Comparison of ENCODE assay signal across 1 cellular context in the genomic region with DNA sequence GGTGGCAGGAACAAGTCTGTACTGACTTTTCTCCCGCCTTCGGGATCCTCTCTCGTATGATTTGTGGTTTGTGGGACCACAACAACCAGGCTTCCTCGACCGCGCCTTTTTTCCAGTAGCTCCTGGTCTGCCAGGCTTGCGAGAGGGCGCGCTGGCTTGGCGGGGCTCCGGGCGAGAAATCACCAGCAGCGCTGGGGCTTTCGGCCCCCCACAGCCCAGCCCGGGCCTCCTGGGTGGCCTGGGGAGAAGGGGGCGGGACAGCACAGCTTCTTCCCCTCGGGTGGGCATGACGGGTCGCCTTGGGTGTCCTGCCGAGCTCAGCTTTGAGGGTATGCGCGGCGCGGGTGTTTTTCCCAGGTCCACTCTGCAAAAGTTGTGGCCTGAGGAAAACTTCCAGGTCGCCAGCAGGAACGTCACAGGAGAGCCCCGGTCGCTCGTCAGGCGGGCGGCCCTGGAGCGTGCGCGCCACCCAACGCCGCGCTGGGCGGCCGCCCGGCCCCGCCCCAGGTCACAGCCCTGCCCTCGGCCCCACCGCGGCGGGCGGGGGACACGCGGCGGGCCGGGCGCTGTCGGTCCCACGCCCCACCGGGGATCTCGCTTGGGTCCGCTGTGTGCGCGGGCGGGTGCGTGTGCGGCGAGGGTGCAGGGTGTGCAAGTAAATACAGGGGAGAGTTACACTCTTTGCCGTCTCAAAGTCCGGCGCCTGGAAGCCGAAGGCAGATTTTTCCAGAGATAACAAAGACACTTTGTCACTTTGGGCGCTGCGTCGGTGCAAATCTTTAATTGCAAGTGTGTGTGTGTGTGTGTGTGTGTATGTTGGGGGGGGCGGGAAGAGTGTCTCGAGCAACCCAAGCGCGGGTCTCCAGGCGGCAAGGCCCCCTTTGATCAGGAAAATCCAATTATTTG.
A peak's percentile ranks its signal among the peaks of the same experiment; 100 is the strongest.
TF ChIP-seq lines count a peak whose summit lies in the region.

No MANE protein-coding gene starts in this region.

TF ChIP-seq in HepG2, 621 proteins besides CTCF, POLR2A, EP300 and RAD21 (continued from another document and continues in another):
- TF ChIP-seq, protein P1, sequence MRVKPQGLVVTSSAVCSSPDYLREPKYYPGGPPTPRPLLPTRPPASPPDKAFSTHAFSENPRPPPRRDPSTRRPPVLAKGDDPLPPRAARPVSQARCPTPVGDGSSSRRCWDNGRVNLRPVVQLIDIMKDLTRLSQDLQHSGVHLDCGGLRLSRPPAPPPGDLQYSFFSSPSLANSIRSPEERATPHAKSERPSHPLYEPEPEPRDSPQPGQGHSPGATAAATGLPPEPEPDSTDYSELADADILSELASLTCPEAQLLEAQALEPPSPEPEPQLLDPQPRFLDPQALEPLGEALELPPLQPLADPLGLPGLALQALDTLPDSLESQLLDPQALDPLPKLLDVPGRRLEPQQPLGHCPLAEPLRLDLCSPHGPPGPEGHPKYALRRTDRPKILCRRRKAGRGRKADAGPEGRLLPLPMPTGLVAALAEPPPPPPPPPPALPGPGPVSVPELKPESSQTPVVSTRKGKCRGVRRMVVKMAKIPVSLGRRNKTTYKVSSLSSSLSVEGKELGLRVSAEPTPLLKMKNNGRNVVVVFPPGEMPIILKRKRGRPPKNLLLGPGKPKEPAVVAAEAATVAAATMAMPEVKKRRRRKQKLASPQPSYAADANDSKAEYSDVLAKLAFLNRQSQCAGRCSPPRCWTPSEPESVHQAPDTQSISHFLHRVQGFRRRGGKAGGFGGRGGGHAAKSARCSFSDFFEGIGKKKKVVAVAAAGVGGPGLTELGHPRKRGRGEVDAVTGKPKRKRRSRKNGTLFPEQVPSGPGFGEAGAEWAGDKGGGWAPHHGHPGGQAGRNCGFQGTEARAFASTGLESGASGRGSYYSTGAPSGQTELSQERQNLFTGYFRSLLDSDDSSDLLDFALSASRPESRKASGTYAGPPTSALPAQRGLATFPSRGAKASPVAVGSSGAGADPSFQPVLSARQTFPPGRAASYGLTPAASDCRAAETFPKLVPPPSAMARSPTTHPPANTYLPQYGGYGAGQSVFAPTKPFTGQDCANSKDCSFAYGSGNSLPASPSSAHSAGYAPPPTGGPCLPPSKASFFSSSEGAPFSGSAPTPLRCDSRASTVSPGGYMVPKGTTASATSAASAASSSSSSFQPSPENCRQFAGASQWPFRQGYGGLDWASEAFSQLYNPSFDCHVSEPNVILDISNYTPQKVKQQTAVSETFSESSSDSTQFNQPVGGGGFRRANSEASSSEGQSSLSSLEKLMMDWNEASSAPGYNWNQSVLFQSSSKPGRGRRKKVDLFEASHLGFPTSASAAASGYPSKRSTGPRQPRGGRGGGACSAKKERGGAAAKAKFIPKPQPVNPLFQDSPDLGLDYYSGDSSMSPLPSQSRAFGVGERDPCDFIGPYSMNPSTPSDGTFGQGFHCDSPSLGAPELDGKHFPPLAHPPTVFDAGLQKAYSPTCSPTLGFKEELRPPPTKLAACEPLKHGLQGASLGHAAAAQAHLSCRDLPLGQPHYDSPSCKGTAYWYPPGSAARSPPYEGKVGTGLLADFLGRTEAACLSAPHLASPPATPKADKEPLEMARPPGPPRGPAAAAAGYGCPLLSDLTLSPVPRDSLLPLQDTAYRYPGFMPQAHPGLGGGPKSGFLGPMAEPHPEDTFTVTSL (CRISPR knock-in tag; IDR thresholded peaks at IDR 0.05; ENCODE audit: borderline replicate concordance), result no peak
- TF ChIP-seq, protein P2, sequence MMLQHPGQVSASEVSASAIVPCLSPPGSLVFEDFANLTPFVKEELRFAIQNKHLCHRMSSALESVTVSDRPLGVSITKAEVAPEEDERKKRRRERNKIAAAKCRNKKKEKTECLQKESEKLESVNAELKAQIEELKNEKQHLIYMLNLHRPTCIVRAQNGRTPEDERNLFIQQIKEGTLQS (CRISPR knock-in tag; IDR thresholded peaks at IDR 0.05), result 0 out of 2 replicates have a peak, but pooled peaks have one; percentile 10
- TF ChIP-seq, protein P3, sequence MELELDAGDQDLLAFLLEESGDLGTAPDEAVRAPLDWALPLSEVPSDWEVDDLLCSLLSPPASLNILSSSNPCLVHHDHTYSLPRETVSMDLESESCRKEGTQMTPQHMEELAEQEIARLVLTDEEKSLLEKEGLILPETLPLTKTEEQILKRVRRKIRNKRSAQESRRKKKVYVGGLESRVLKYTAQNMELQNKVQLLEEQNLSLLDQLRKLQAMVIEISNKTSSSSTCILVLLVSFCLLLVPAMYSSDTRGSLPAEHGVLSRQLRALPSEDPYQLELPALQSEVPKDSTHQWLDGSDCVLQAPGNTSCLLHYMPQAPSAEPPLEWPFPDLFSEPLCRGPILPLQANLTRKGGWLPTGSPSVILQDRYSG (CRISPR knock-in tag; IDR thresholded peaks at IDR 0.05), result peak; percentile 48; the same call in 1 of the 2 replicates
- TF ChIP-seq HOXA3 (CRISPR knock-in tag; IDR thresholded peaks at IDR 0.05) (peak; percentile 82), NFIC (IDR thresholded peaks at IDR 0.05; ENCODE audit: low read length) (no peak), SUZ12 (IDR thresholded peaks at IDR 0.05; ENCODE audit: low read depth, low read length) (no peak), ZNF878 (CRISPR knock-in tag; IDR thresholded peaks at IDR 0.05) (no peak), ATM (IDR thresholded peaks at IDR 0.05; ENCODE audit: borderline replicate concordance) (no peak), DR1 (CRISPR knock-in tag; IDR thresholded peaks at IDR 0.05) (0 out of 2 replicates have a peak, but pooled peaks have one; percentile 31), CBX2 (IDR thresholded peaks at IDR 0.05; ENCODE audit: low read depth, low read length) (no peak), CBX2 (CRISPR knock-in tag; IDR thresholded peaks at IDR 0.05; ENCODE audit: low read depth) (no peak; the same call in 1 of the 2 replicates), NFE2L2 (IDR thresholded peaks at IDR 0.05; ENCODE audit: low read length) (no peak), GZF1 (CRISPR knock-in tag; IDR thresholded peaks at IDR 0.05) (peak; percentile 66), TBX2 (CRISPR knock-in tag; IDR thresholded peaks at IDR 0.05; ENCODE audit: borderline replicate concordance) (no peak; the same call in 1 of the 2 replicates), ZNF780A (CRISPR knock-in tag; IDR thresholded peaks at IDR 0.05) (peak; percentile 21; the same call in 1 of the 2 replicates), ZBTB7B (CRISPR knock-in tag; IDR thresholded peaks at IDR 0.05) (peak; percentile 66), ZNF12 (CRISPR knock-in tag; IDR thresholded peaks at IDR 0.05) (no peak; the same call in none of the 2 replicates), REL (CRISPR knock-in tag; conservative IDR thresholded peaks at IDR 0.05) (0 out of 2 replicates have a peak, but pooled peaks have one; percentile 62), MBD4 (IDR thresholded peaks at IDR 0.05; ENCODE audit: borderline replicate concordance, low read length) (no peak), DMAP1 (CRISPR knock-in tag; IDR thresholded peaks at IDR 0.05) (peak; percentile 55), ZC3H4 (CRISPR knock-in tag; IDR thresholded peaks at IDR 0.05; ENCODE audit: borderline replicate concordance) (no peak), YEATS4 (CRISPR knock-in tag; IDR thresholded peaks at IDR 0.05; ENCODE audit: borderline replicate concordance) (peak; percentile 40; the same call in 1 of the 2 replicates), ISX (CRISPR knock-in tag; conservative IDR thresholded peaks at IDR 0.05) (no peak; the same call in 1 of the 2 replicates), GATAD1 (CRISPR knock-in tag; IDR thresholded peaks at IDR 0.05) (peak; percentile 22; the same call in 1 of the 2 replicates), GATA4 (IDR thresholded peaks at IDR 0.05; ENCODE audit: borderline replicate concordance, low read depth) (no peak), POLR2AphosphoS2 (IDR thresholded peaks at IDR 0.05; ENCODE audit: low read depth, low read length) (no peak), ZSCAN9 (CRISPR knock-in tag; IDR thresholded peaks at IDR 0.05; ENCODE audit: borderline replicate concordance) (no peak), HMG20B (CRISPR knock-in tag; conservative IDR thresholded peaks at IDR 0.05) (no peak), ISL2 (CRISPR knock-in tag; IDR thresholded peaks at IDR 0.05) (no peak; the same call in 1 of the 2 replicates), ZKSCAN5 (CRISPR knock-in tag; IDR thresholded peaks at IDR 0.05) (no peak), ZNF879 (CRISPR knock-in tag; IDR thresholded peaks at IDR 0.05) (peak; percentile 65; the same call in 1 of the 2 replicates), ZNF180 (CRISPR knock-in tag; IDR thresholded peaks at IDR 0.05; ENCODE audit: borderline replicate concordance, low read depth) (0 out of 2 replicates have a peak, but pooled peaks have one; percentile 66), RORA (CRISPR knock-in tag; IDR thresholded peaks at IDR 0.05) (no peak), ZSCAN25 (CRISPR knock-in tag; IDR thresholded peaks at IDR 0.05) (peak; percentile 50; the same call in 1 of the 2 replicates), ZNF709 (CRISPR knock-in tag; IDR thresholded peaks at IDR 0.05) (peak; percentile 96; the same call in 1 of the 2 replicates)
- TF ChIP-seq, protein P4, sequence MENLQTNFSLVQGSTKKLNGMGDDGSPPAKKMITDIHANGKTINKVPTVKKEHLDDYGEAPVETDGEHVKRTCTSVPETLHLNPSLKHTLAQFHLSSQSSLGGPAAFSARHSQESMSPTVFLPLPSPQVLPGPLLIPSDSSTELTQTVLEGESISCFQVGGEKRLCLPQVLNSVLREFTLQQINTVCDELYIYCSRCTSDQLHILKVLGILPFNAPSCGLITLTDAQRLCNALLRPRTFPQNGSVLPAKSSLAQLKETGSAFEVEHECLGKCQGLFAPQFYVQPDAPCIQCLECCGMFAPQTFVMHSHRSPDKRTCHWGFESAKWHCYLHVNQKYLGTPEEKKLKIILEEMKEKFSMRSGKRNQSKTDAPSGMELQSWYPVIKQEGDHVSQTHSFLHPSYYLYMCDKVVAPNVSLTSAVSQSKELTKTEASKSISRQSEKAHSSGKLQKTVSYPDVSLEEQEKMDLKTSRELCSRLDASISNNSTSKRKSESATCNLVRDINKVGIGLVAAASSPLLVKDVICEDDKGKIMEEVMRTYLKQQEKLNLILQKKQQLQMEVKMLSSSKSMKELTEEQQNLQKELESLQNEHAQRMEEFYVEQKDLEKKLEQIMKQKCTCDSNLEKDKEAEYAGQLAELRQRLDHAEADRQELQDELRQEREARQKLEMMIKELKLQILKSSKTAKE (CRISPR knock-in tag; IDR thresholded peaks at IDR 0.05; ENCODE audit: borderline replicate concordance), result peak; percentile 67
- TF ChIP-seq, protein P5, sequence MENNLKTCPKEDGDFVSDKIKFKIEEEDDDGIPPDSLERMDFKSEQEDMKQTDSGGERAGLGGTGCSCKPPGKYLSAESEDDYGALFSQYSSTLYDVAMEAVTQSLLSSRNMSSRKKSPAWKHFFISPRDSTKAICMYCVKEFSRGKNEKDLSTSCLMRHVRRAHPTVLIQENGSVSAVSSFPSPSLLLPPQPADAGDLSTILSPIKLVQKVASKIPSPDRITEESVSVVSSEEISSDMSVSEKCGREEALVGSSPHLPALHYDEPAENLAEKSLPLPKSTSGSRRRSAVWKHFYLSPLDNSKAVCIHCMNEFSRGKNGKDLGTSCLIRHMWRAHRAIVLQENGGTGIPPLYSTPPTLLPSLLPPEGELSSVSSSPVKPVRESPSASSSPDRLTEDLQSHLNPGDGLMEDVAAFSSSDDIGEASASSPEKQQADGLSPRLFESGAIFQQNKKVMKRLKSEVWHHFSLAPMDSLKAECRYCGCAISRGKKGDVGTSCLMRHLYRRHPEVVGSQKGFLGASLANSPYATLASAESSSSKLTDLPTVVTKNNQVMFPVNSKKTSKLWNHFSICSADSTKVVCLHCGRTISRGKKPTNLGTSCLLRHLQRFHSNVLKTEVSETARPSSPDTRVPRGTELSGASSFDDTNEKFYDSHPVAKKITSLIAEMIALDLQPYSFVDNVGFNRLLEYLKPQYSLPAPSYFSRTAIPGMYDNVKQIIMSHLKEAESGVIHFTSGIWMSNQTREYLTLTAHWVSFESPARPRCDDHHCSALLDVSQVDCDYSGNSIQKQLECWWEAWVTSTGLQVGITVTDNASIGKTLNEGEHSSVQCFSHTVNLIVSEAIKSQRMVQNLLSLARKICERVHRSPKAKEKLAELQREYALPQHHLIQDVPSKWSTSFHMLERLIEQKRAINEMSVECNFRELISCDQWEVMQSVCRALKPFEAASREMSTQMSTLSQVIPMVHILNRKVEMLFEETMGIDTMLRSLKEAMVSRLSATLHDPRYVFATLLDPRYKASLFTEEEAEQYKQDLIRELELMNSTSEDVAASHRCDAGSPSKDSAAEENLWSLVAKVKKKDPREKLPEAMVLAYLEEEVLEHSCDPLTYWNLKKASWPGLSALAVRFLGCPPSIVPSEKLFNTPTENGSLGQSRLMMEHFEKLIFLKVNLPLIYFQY (CRISPR knock-in tag; IDR thresholded peaks at IDR 0.05; ENCODE audit: borderline replicate concordance), result peak; percentile 30; the same call in 1 of the 2 replicates
- TF ChIP-seq, protein P6, sequence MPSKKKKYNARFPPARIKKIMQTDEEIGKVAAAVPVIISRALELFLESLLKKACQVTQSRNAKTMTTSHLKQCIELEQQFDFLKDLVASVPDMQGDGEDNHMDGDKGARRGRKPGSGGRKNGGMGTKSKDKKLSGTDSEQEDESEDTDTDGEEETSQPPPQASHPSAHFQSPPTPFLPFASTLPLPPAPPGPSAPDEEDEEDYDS (CRISPR knock-in tag; IDR thresholded peaks at IDR 0.05), result peak; percentile 51
- TF ChIP-seq, protein P7, sequence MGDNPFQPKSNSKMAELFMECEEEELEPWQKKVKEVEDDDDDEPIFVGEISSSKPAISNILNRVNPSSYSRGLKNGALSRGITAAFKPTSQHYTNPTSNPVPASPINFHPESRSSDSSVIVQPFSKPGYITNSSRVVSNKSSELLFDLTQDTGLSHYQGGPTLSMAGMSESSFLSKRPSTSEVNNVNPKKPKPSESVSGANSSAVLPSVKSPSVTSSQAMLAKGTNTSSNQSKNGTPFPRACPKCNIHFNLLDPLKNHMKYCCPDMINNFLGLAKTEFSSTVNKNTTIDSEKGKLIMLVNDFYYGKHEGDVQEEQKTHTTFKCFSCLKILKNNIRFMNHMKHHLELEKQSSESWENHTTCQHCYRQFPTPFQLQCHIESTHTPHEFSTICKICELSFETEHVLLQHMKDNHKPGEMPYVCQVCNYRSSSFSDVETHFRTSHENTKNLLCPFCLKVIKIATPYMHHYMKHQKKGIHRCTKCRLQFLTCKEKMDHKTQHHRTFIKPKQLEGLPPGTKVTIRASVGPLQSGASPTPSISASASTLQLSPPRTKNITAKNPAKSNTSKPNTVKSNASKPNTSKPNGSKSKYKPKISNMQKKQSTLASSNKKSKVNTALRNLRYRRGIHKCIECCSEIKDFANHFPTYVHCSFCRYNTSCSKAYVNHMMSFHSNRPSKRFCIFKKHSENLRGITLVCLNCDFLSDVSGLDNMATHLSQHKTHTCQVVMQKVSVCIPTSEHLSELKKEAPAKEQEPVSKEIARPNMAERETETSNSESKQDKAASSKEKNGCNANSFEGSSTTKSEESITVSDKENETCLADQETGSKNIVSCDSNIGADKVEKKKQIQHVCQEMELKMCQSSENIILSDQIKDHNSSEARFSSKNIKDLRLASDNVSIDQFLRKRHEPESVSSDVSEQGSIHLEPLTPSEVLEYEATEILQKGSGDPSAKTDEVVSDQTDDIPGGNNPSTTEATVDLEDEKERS (CRISPR knock-in tag; IDR thresholded peaks at IDR 0.05), result 0 out of 2 replicates have a peak, but pooled peaks have one; percentile 29
- TF ChIP-seq, protein P8, sequence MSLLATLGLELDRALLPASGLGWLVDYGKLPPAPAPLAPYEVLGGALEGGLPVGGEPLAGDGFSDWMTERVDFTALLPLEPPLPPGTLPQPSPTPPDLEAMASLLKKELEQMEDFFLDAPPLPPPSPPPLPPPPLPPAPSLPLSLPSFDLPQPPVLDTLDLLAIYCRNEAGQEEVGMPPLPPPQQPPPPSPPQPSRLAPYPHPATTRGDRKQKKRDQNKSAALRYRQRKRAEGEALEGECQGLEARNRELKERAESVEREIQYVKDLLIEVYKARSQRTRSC (CRISPR knock-in tag; IDR thresholded peaks at IDR 0.05; ENCODE audit: low read depth), result no peak
- TF ChIP-seq, protein P9, sequence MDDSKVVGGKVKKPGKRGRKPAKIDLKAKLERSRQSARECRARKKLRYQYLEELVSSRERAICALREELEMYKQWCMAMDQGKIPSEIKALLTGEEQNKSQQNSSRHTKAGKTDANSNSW (CRISPR knock-in tag; IDR thresholded peaks at IDR 0.05; ENCODE audit: borderline replicate concordance), result peak; percentile 69; the same call in 1 of the 2 replicates
